1 cellular context compared by ENCODE assay signal in genomic region chr10:130333185-130333584, GRCh38.
TF ChIP-seq lines count a peak whose summit lies in the region.

No MANE protein-coding gene starts in this region.

TF ChIP-seq in SK-N-SH treated with all-trans-retinoic acid at 6 μM for 48 hours, 23 proteins besides CTCF, POLR2A, EP300 and RAD21 (continued from another document):
- TF ChIP-seq, protein P1, sequence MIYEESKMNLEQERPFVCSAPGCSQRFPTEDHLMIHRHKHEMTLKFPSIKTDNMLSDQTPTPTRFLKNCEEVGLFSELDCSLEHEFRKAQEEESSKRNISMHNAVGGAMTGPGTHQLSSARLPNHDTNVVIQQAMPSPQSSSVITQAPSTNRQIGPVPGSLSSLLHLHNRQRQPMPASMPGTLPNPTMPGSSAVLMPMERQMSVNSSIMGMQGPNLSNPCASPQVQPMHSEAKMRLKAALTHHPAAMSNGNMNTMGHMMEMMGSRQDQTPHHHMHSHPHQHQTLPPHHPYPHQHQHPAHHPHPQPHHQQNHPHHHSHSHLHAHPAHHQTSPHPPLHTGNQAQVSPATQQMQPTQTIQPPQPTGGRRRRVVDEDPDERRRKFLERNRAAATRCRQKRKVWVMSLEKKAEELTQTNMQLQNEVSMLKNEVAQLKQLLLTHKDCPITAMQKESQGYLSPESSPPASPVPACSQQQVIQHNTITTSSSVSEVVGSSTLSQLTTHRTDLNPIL (CRISPR knock-in tag; IDR thresholded peaks at IDR 0.05; ENCODE audit: low read depth), result no peak
- TF ChIP-seq ARNTL (CRISPR knock-in tag; IDR thresholded peaks at IDR 0.05; ENCODE audit: borderline replicate concordance, low read depth) (no peak), ZNF8 (CRISPR knock-in tag; IDR thresholded peaks at IDR 0.05) (no peak), PATZ1 (CRISPR knock-in tag; IDR thresholded peaks at IDR 0.05; ENCODE audit: borderline replicate concordance) (no peak), ZNF70 (CRISPR knock-in tag; IDR thresholded peaks at IDR 0.05) (no peak), PPARA (CRISPR knock-in tag; IDR thresholded peaks at IDR 0.05; ENCODE audit: borderline replicate concordance) (no peak), ZC3H10 (CRISPR knock-in tag; IDR thresholded peaks at IDR 0.05) (no peak), TSHZ2 (CRISPR knock-in tag; IDR thresholded peaks at IDR 0.05) (no peak)
- TF ChIP-seq, protein P2, sequence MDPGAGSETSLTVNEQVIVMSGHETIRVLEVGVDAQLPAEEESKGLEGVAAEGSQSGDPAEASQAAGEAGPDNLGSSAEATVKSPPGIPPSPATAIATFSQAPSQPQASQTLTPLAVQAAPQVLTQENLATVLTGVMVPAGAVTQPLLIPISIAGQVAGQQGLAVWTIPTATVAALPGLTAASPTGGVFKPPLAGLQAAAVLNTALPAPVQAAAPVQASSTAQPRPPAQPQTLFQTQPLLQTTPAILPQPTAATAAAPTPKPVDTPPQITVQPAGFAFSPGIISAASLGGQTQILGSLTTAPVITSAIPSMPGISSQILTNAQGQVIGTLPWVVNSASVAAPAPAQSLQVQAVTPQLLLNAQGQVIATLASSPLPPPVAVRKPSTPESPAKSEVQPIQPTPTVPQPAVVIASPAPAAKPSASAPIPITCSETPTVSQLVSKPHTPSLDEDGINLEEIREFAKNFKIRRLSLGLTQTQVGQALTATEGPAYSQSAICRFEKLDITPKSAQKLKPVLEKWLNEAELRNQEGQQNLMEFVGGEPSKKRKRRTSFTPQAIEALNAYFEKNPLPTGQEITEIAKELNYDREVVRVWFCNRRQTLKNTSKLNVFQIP (CRISPR knock-in tag; IDR thresholded peaks at IDR 0.05; ENCODE audit: borderline replicate concordance, low read depth), result no peak
TF ChIP-seq in SK-N-SH treated with all-trans-retinoic acid at 6 μM for 48 hours: peak in this region for 0.
